ENCODE assay signal across 30 cellular contexts in the genomic region with DNA sequence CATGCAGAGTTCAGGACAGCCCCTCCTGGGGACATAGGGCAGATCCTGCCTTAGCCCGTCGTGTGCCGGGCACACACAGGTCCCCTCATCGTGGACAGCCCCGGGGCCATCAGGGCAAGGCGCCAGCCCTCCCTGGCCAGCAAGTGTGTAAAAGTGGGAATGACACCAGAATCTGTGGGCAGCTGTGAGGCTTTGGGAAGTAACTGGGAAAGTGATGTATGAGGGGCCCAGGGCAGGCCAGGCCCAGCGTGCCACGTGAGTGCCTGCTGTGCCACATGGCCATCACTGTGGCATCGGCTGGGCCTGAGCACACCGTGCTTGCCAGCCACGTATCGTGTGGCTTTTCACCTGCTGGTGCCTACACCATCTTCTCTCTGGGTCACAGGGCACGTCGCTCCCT. TPM values are rescaled to one million over a fixed set of nuclear protein-coding genes. Genes with fewer than 3 reads are reported as not detected.
DNase-seq lines count a peak whose midpoint lies in the region; ATAC-seq and TF ChIP-seq lines count a peak whose summit lies in the region.
"Had no signal": no experiment of that assay in that cellular context is flagged by ENCODE, and none has a peak within 500 bp of the region (broad histone marks: within the 10 kb centered on the region; RNA-seq: fewer than 3 reads in every experiment).

No MANE protein-coding gene starts in this region.

- H3K27ac ChIP-seq in CD4-positive, alpha-beta T cell (ENCODE audit: low read depth, low read length) = no peak overlapping the region
- H3K27ac ChIP-seq: colonic mucosa, tibial artery had no signal

- no peaks in the 10 kb centered on the region for H3K27me3 Mint-ChIP-seq in activated T-cell treated with anti-CD3 and anti-CD28 coated beads, Interleukin-2, amount 50 U/mL, for 24 hours
- no peaks in the 10 kb centered on the region for H3K27me3 Mint-ChIP-seq in CD4-positive, alpha-beta T cell
- H3K27me3 Mint-ChIP-seq in central memory CD8-positive, alpha-beta T cell = no peaks in the 10 kb centered on the region
- no peaks in the 10 kb centered on the region for H3K27me3 Mint-ChIP-seq in naive B cell
- H3K27me3 Mint-ChIP-seq: effector memory CD8-positive, alpha-beta T cell; memory B cell; stimulated activated naive CD8-positive, alpha-beta T cell treated with anti-CD3 and anti-CD28 coated beads, Interleukin-15, Interleukin-2, amounts not matched to agents 100 ng/mL and 50 ng/mL, for 24 hours had no signal

- peak overlapping the region; percentile 26 for H3K27ac Mint-ChIP-seq in activated T-cell treated with anti-CD3 and anti-CD28 coated beads, Interleukin-2, amount 50 U/mL, for 24 hours
- H3K27ac Mint-ChIP-seq in CD4-positive, alpha-beta T cell = no peak overlapping the region
- no peak overlapping the region for H3K27ac Mint-ChIP-seq in central memory CD8-positive, alpha-beta T cell (ENCODE audit: low read depth)
- H3K27ac Mint-ChIP-seq in naive B cell = peak overlapping the region in 4 of 6 donors; percentile 6 to 94 (median 34)
- H3K27ac Mint-ChIP-seq: effector memory CD8-positive, alpha-beta T cell; stimulated activated naive CD8-positive, alpha-beta T cell treated with anti-CD3 and anti-CD28 coated beads, Interleukin-15, Interleukin-2, amounts not matched to agents 100 ng/mL and 50 ng/mL, for 24 hours had no signal

- intact Hi-C loops in CD4-positive, alpha-beta T cell (cut with DNase I, micrococcal nuclease) = no loop called here

- CTCF ChIA-PET in CD4-positive, alpha-beta T cell (lab: Charles Lee) = no interaction called here

- no peak for ATAC-seq in CD4-positive, alpha-beta T cell (ENCODE audit: poor library complexity)
- ATAC-seq in central memory CD8-positive, alpha-beta T cell (replicated peaks; ENCODE audit: extremely low read depth, poor library complexity, severe bottlenecking) = no peak
- ATAC-seq in naive B cell (ENCODE audit: low read depth in 2 of 2) = no peak
- ATAC-seq: effector memory CD8-positive, alpha-beta T cell; Panc1 had no signal

- H3K4me1 Mint-ChIP-seq in activated T-cell treated with anti-CD3 and anti-CD28 coated beads, Interleukin-2, amount 50 U/mL, for 24 hours (ENCODE audit: low read depth) = peaks cover 52% of the 10 kb centered on the region
- H3K4me1 Mint-ChIP-seq in CD4-positive, alpha-beta T cell (ENCODE audit: low read depth) = peaks cover 82% of the 10 kb centered on the region
- peaks cover 18% of the 10 kb centered on the region for H3K4me1 Mint-ChIP-seq in central memory CD8-positive, alpha-beta T cell
- H3K4me1 Mint-ChIP-seq in naive B cell = peaks cover 22 to 29% (median 25%) of the 10 kb centered on the region in 3 donors

- no peak overlapping the region for H3K4me3 Mint-ChIP-seq in activated T-cell treated with anti-CD3 and anti-CD28 coated beads, Interleukin-2, amount 50 U/mL, for 24 hours
- H3K4me3 Mint-ChIP-seq in CD4-positive, alpha-beta T cell = peak overlapping the region; percentile 34
- peak overlapping the region; percentile 38 for H3K4me3 Mint-ChIP-seq in central memory CD8-positive, alpha-beta T cell
- H3K4me3 Mint-ChIP-seq in naive B cell = no peak overlapping the region
- H3K4me3 Mint-ChIP-seq: effector memory CD8-positive, alpha-beta T cell; memory B cell; stimulated activated naive CD8-positive, alpha-beta T cell treated with anti-CD3 and anti-CD28 coated beads, Interleukin-15, Interleukin-2, amounts not matched to agents 100 ng/mL and 50 ng/mL, for 24 hours had no signal

- POLR2A ChIA-PET in CD4-positive, alpha-beta T cell (lab: Charles Lee) = no interaction called here

- no peak for TF ChIP-seq CTCF in CD4-positive, alpha-beta T cell (IDR thresholded peaks at IDR 0.05)

- H3K36me3 Mint-ChIP-seq in activated T-cell treated with anti-CD3 and anti-CD28 coated beads, Interleukin-2, amount 50 U/mL, for 24 hours (ENCODE audit: low read depth) = peaks cover 91% of the 10 kb centered on the region
- H3K36me3 Mint-ChIP-seq in CD4-positive, alpha-beta T cell (ENCODE audit: low read depth) = peaks cover 70% of the 10 kb centered on the region
- peaks cover 20% of the 10 kb centered on the region for H3K36me3 Mint-ChIP-seq in central memory CD8-positive, alpha-beta T cell (ENCODE audit: insufficient read depth)
- peaks cover 4 to 13% of the 10 kb centered on the region in 2 donors for H3K36me3 Mint-ChIP-seq in naive B cell

- no peaks in the 10 kb centered on the region for H3K9me3 Mint-ChIP-seq in activated T-cell treated with anti-CD3 and anti-CD28 coated beads, Interleukin-2, amount 50 U/mL, for 24 hours
- no peaks in the 10 kb centered on the region for H3K9me3 Mint-ChIP-seq in CD4-positive, alpha-beta T cell
- no peaks in the 10 kb centered on the region for H3K9me3 Mint-ChIP-seq in central memory CD8-positive, alpha-beta T cell
- H3K9me3 Mint-ChIP-seq in naive B cell = no peaks in the 10 kb centered on the region
- H3K9me3 Mint-ChIP-seq: effector memory CD8-positive, alpha-beta T cell; memory B cell; stimulated activated naive CD8-positive, alpha-beta T cell treated with anti-CD3 and anti-CD28 coated beads, Interleukin-15, Interleukin-2, amounts not matched to agents 100 ng/mL and 50 ng/mL, for 24 hours had no signal

- H3K9me3 ChIP-seq in CD4-positive, alpha-beta T cell (ENCODE audit: control insufficient read depth, low read length) = no peaks in the 10 kb centered on the region
- H3K9me3 ChIP-seq: Caco-2, colonic mucosa, HAP-1 had no signal

- H3K27me3 ChIP-seq in CD4-positive, alpha-beta T cell (ENCODE audit: control insufficient read depth, insufficient read depth, low read length) = no peaks in the 10 kb centered on the region
- H3K27me3 ChIP-seq: colonic mucosa, tibial artery had no signal

- no peak for DNase-seq in activated T-cell treated with anti-CD3 and anti-CD28 coated beads, Interleukin-2, amount 50 U/mL, for 24 hours
- DNase-seq in activated T-cell treated with anti-CD3 and anti-CD28 coated beads, Interleukin-2, amount 50 U/mL, for 48 hours = no peak
- no peak for DNase-seq in CD4-positive, alpha-beta T cell
- DNase-seq in central memory CD8-positive, alpha-beta T cell (ENCODE audit: low spot score in 2 of 2) = no peak
- DNase-seq in naive B cell (no peak), SKM-1 (lab: John Stamatoyannopoulos, UW; ENCODE audit: unreplicated experiment) (no peak), superior temporal gyrus (ENCODE audit: extremely low spot score) (no peak), COLO829 (ENCODE audit: low spot score) (no peak)
- DNase-seq: activated CD4-positive, alpha-beta T cell treated with anti-CD3 and anti-CD28 coated beads, Interleukin-2, amount 50 U/mL, for 48 hours; activated CD4-positive, CD25-positive, alpha-beta regulatory T cell; amniotic stem cell; Caco-2; colonic mucosa; effector memory CD8-positive, alpha-beta T cell; erythroblast; GF-D8; NCI-H1105 treated with DMSO at 0.1 percent for 48 hours; NCI-H2029; NCI-H526; nucleus accumbens; SIG-M5; SW 1271; T1000; tibial artery had no signal

RNA-seq across cellular contexts. Expression of a gene that starts 26.6 kb away (rescaled TPM):
- 10 to 100 TPM; 44.7 to 49.5 TPM for total RNA-seq in CD4-positive, alpha-beta T cell
- 10 to 100 TPM; 30.0 to 43.6 (median 33.9) TPM for polyA plus RNA-seq in naive B cell (ENCODE audit: low read depth in 6 of 6)

RNA-seq across cellular contexts. Expression of a gene that starts 51.3 kb away (rescaled TPM):
- total RNA-seq in CD4-positive, alpha-beta T cell = not detected
- polyA plus RNA-seq in naive B cell (ENCODE audit: low read depth in 6 of 6) = not detected
- total RNA-seq: A172, Caco-2, colonic mucosa, MCF 10A had no signal

Comparison
In these comparisons a context has a peak if more than half of its experiments do, and no peak if none do; other contexts are left out.
1. H3K27ac Mint-ChIP-seq: peak in activated T-cell treated with anti-CD3 and anti-CD28 coated beads, Interleukin-2, amount 50 U/mL, for 24 hours (single experiment) and naive B cell (4 of 6); none in CD4-positive, alpha-beta T cell (single experiment) and central memory CD8-positive, alpha-beta T cell (single experiment).
2. H3K4me3 Mint-ChIP-seq: peak in CD4-positive, alpha-beta T cell (single experiment) and central memory CD8-positive, alpha-beta T cell (single experiment); none in activated T-cell treated with anti-CD3 and anti-CD28 coated beads, Interleukin-2, amount 50 U/mL, for 24 hours (single experiment) and naive B cell (0 of 8).